In the genomic region with DNA sequence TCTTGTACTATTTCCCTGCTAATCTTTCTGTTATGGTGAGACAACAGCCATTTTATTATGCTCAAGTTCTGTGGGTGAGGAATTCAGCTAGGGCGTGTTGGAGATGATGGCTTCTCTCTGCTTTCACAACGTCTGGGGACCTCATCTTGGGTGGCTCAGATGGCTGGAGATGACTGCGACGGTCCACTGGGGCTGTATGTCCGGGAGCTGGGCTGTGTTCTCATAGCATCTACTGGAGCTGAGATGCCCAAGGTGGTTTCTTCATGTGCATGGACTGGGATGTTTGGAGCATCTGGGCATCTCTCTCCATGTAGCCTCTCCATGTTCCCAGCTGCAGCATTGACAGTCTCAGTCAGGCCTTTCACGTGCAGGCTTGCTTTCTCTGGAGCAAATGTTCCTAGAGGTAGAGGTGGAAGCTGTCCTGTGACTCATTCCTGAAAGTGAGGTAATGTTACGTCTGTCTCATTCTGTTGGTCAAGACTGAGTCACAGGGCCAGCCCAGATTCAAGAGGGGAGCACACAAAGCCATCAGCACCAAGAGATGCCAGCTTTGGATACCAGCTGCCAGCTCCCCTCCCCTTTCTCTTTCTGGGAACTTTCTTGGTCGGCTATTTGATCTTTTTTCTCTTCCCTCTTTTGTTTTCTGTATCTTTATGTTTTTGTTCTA, we compare ENCODE assay signal across 8 cellular contexts.
DNase-seq lines count a peak whose midpoint lies in the region; ATAC-seq and TF ChIP-seq lines count a peak whose summit lies in the region.

No MANE protein-coding gene starts in this region.

- H3K4me1 ChIP-seq in spleen = no peaks in the 10 kb centered on the region

- no peak overlapping the region for H3K27ac ChIP-seq in spleen

- intact Hi-C loops in Right ventricle myocardium superior (cut with DNase I) = no loop called here
- intact Hi-C loops in cardiac septum (cut with DNase I) = no loop called here
- intact Hi-C loops in spleen (cut with DNase I; ENCODE audit: low total_unique reads) = no loop called here

- 58 to 77% (median 75%) methylated on average over 7 to 8 of the region's 8 CpGs for WGBS in spleen, 5 donors

- H3K27me3 Mint-ChIP-seq in type B pancreatic cell = no peaks in the 10 kb centered on the region

- H3K4me1 Mint-ChIP-seq in type B pancreatic cell (ENCODE audit: unreplicated experiment) = peaks cover 18% of the 10 kb centered on the region

- H3K36me3 Mint-ChIP-seq in type B pancreatic cell = no peaks in the 10 kb centered on the region

- TF ChIP-seq CTCF in type B pancreatic cell (conservative IDR thresholded peaks at IDR 0.05) (no peak), spleen (IDR thresholded peaks at IDR 0.05 in 8 of 11, conservative IDR thresholded peaks at IDR 0.05 in 3 of 11) (no peak)

- no peaks in the 10 kb centered on the region for H3K9me3 ChIP-seq in spleen

- TF ChIP-seq POLR2A in spleen (IDR thresholded peaks at IDR 0.05) = no peak

- H3K27ac Mint-ChIP-seq in type B pancreatic cell = peak overlapping the region; percentile 55

- no peaks in the 10 kb centered on the region for H3K9me3 Mint-ChIP-seq in type B pancreatic cell

- H3K36me3 ChIP-seq in spleen = peaks cover 0 to 7% (median 0%) of the 10 kb centered on the region in 6 donors

- no peak overlapping the region for H3K4me3 ChIP-seq in spleen

- no peak for DNase-seq in Right ventricle myocardium superior
- DNase-seq in cardiac septum (ENCODE audit: low spot score) = no peak
- peak; percentile 72 to 78 for DNase-seq in SHP77 (lab: John Stamatoyannopoulos, UW)
- DNase-seq in glomerular visceral epithelial cell (ENCODE audit: extremely low spot score) = peak; percentile 78
- DNase-seq in type B pancreatic cell (ENCODE audit: extremely low spot score, unreplicated experiment) = no peak
- DNase-seq in stimulated activated naive CD4-positive, alpha-beta T cell (lab: John Stamatoyannopoulos, UW) = no peak
- no peak for DNase-seq in spleen

- H3K4me3 Mint-ChIP-seq in type B pancreatic cell = peak overlapping the region; percentile 12

- H3K27me3 ChIP-seq in spleen (replicated peaks in 1 of 7) = peaks cover 0 to 30% (median 0%) of the 10 kb centered on the region in 7 donors

- ATAC-seq in Right ventricle myocardium superior (ENCODE audit: poor library complexity) = peak; percentile 48
- no peak for ATAC-seq in HG03520 (IDR thresholded peaks at IDR 0.05; ENCODE audit: unreplicated experiment)

Comparison
In these comparisons a context has a peak if more than half of its experiments do, and no peak if none do; other contexts are left out.
1. DNase-seq: peak in SHP77 (2 of 2) and glomerular visceral epithelial cell (single experiment); none in Right ventricle myocardium superior (single experiment), cardiac septum (single experiment), type B pancreatic cell (single experiment), stimulated activated naive CD4-positive, alpha-beta T cell (0 of 6) and spleen (single experiment).